In genomic region chr7:158372400-158373302, GRCh38 we compare ENCODE assay signal across 18 cellular contexts.
"Had no signal": no experiment of that assay in that cellular context is flagged by ENCODE, and none has a peak within 500 bp of the region (broad histone marks: within the 10 kb centered on the region; RNA-seq: fewer than 3 reads in every experiment).

No MANE protein-coding gene starts in this region.

- H3K27ac Mint-ChIP-seq: activated B cell treated with CpG ODN at 0.5 μM for 24 hours; activated CD4-positive, alpha-beta T cell treated with anti-CD3 and anti-CD28 coated beads for 36 hours; activated naive CD4-positive, alpha-beta T cell treated with anti-CD3 and anti-CD28 coated beads, Interleukin-2, amount 10 ng/mL, durations not matched to agents 7 days and 5 days; activated T-cell treated with anti-CD3 and anti-CD28 coated beads, Interleukin-2, amount 50 U/mL, for 24 hours; activated T-helper 17 cell treated with anti-CD3 and anti-CD28 coated beads, Interleukin-2, amount 50 U/mL, for 72 hours; nephron; T-helper 1 cell treated with Interleukin-12 subunit alpha and Interleukin-12 subunit beta and Interleukin-4 antibody, amounts not matched to agents 30 μg/mL and 1 μg/mL, for 36 hours had no signal

- H3K4me1 Mint-ChIP-seq: activated B cell treated with CpG ODN at 0.5 μM for 24 hours; activated naive CD4-positive, alpha-beta T cell treated with anti-CD3 and anti-CD28 coated beads, Interleukin-2, amount 10 ng/mL, durations not matched to agents 7 days and 5 days; nephron had no signal

- H3K4me1 ChIP-seq: sigmoid colon had no signal

- H3K4me3 ChIP-seq: cardiac muscle cell, lung, sigmoid colon had no signal

- H3K9me3 Mint-ChIP-seq: activated T-cell treated with anti-CD3 and anti-CD28 coated beads, Interleukin-2, amount 50 U/mL, for 24 hours had no signal

- H3K36me3 Mint-ChIP-seq: activated naive CD4-positive, alpha-beta T cell treated with anti-CD3 and anti-CD28 coated beads, Interleukin-2, amount 10 ng/mL, durations not matched to agents 7 days and 5 days had no signal

- H3K27me3 Mint-ChIP-seq: activated B cell treated with CpG ODN at 0.5 μM for 24 hours; activated naive CD4-positive, alpha-beta T cell treated with anti-CD3 and anti-CD28 coated beads, Interleukin-2, amount 10 ng/mL, durations not matched to agents 7 days and 5 days had no signal

- H3K4me3 Mint-ChIP-seq: activated B cell treated with CpG ODN at 0.5 μM for 24 hours; activated CD4-positive, alpha-beta T cell treated with anti-CD3 and anti-CD28 coated beads for 36 hours; activated naive CD4-positive, alpha-beta T cell treated with anti-CD3 and anti-CD28 coated beads, Interleukin-2, amount 10 ng/mL, durations not matched to agents 7 days and 5 days; activated T-cell treated with anti-CD3 and anti-CD28 coated beads, Interleukin-2, amount 50 U/mL, for 24 hours; nephron; T-helper 1 cell treated with Interleukin-12 subunit alpha and Interleukin-12 subunit beta and Interleukin-4 antibody, amounts not matched to agents 30 μg/mL and 1 μg/mL, for 36 hours had no signal

- H3K27me3 ChIP-seq: cardiac muscle cell, sigmoid colon had no signal

- ATAC-seq: activated CD4-positive, alpha-beta T cell treated with anti-CD3 and anti-CD28 coated beads for 36 hours; activated T-helper 17 cell treated with anti-CD3 and anti-CD28 coated beads, Interleukin-2, amount 50 U/mL, for 72 hours; stimulated activated naive CD8-positive, alpha-beta T cell treated with anti-CD3 and anti-CD28 coated beads, Interleukin-15, Interleukin-2, amounts not matched to agents 100 U/mL and 50 U/mL, for 24 hours had no signal

- H3K36me3 ChIP-seq: cardiac muscle cell, sigmoid colon had no signal

- H3K9me3 ChIP-seq: sigmoid colon had no signal

- H3K27ac ChIP-seq: cardiac muscle cell, sigmoid colon had no signal

- DNase-seq: activated B cell treated with CpG ODN at 0.5 μM for 24 hours; activated CD4-positive, alpha-beta T cell treated with anti-CD3 and anti-CD28 coated beads for 36 hours; activated CD4-positive, alpha-beta T cell treated with anti-CD3 and anti-CD28 coated beads, Interleukin-2, amount 50 U/mL, for 4 hours; activated CD8-positive, alpha-beta memory T cell treated with anti-CD3 and anti-CD28 coated beads for 24 hours; activated CD8-positive, alpha-beta memory T cell treated with anti-CD3 and anti-CD28 coated beads, Interleukin-2, amount 50 U/mL, for 4 hours; activated naive CD4-positive, alpha-beta T cell treated with anti-CD3 and anti-CD28 coated beads, Interleukin-2, amount 10 ng/mL, durations not matched to agents 7 days and 5 days; activated T-cell treated with anti-CD3 and anti-CD28 coated beads, Interleukin-2, amount 50 U/mL, for 24 hours; erythroblast; foreskin fibroblast; stimulated activated CD4-positive, alpha-beta T cell treated with anti-CD3 and anti-CD28 coated beads, Interleukin-4, amount 100 ng/mL, for 1 hour; stimulated activated naive CD8-positive, alpha-beta T cell treated with anti-CD3 and anti-CD28 coated beads, Interleukin-15, Interleukin-2, amounts not matched to agents 100 U/mL and 50 U/mL, for 24 hours; T1000 had no signal
